In genomic region chr15:20209973-20210372, GRCh38 we compare ENCODE assay signal across 5 cellular contexts.
A peak's percentile ranks its signal among the peaks of the same experiment; 100 is the strongest.
DNase-seq lines count a peak whose midpoint lies in the region; ATAC-seq, FAIRE-seq and TF ChIP-seq lines count a peak whose summit lies in the region.
"Not testable (repeated sequence)": the region's sequence is repeated elsewhere in the genome, so short reads cannot be mapped to it uniquely, and the experiment has no call there.

No MANE protein-coding gene starts in this region.

- ATAC-seq in Right ventricle myocardium inferior (peak; percentile 92), Right ventricle myocardium superior (ENCODE audit: poor library complexity) (peak; percentile 90), left ventricle myocardium superior (peak; percentile 87)
- not testable (repeated sequence) for ATAC-seq in HepG2

- in situ Hi-C loops in HepG2 (cut with HindIII; ENCODE audit: extremely low pct_ligation_motif_present, low pct_unique_long_range_greater_than_20kb) = not testable (repeated sequence)

- POLR2A ChIA-PET in HepG2 (lab: Yijun Ruan, JAX) = not testable (repeated sequence)

- not testable (repeated sequence) for H3K9me3 ChIP-seq in left ventricle myocardium inferior (replicated peaks); HepG2 (ENCODE audit: low read length)

- peak overlapping the region; percentile 16 for H3K27ac ChIP-seq in left ventricle myocardium inferior (replicated peaks)
- H3K27ac ChIP-seq in HepG2 (ENCODE audit: extremely low read length, insufficient read depth, low read length) = not testable (repeated sequence)

- H3K4me2 ChIP-seq in HepG2 (ENCODE audit: low read depth, low read length) = not testable (repeated sequence)

- H3K27me3 ChIP-seq in left ventricle myocardium inferior (ENCODE audit: low read depth) = peaks cover 18% of the 10 kb centered on the region
- not testable (repeated sequence) for H3K27me3 ChIP-seq in HepG2 (ENCODE audit: control insufficient read depth in 1 of 2, insufficient read depth in 2 of 2, low read length in 2 of 2)

- H2AFZ ChIP-seq in HepG2 (ENCODE audit: low read length) = not testable (repeated sequence)

- TF ChIP-seq POLR2A in HepG2 (IDR thresholded peaks at IDR 0.05; ENCODE audit: insufficient read depth in 1 of 2, low read depth in 2 of 2, low read length in 2 of 2) = not testable (repeated sequence)

- TF ChIP-seq RAD21 in HepG2 (CRISPR knock-in tag; IDR thresholded peaks at IDR 0.05) = not testable (repeated sequence)

- DNase-seq in Right ventricle myocardium inferior (ENCODE audit: missing footprints); Right ventricle myocardium superior; left ventricle myocardium inferior; left ventricle myocardium superior; HepG2 (ENCODE audit: low spot score): not testable (repeated sequence)

- not testable (repeated sequence) for H4K20me1 ChIP-seq in HepG2 (ENCODE audit: insufficient read depth, low read length)

- not testable (repeated sequence) for FAIRE-seq in HepG2 (lab: Jason Lieb, UNC)

- not testable (repeated sequence) for TF ChIP-seq CTCF in left ventricle myocardium inferior (IDR thresholded peaks at IDR 0.05; ENCODE audit: borderline replicate concordance); HepG2 (CRISPR knock-in tag; IDR thresholded peaks at IDR 0.05)

- intact Hi-C loops in Right ventricle myocardium inferior (cut with DNase I); Right ventricle myocardium superior (cut with DNase I); left ventricle myocardium inferior (cut with micrococcal nuclease); left ventricle myocardium superior (cut with micrococcal nuclease); HepG2 (cut with micrococcal nuclease; ENCODE audit: unreplicated experiment): not testable (repeated sequence)

- CTCF ChIA-PET in HepG2 (lab: Yijun Ruan, JAX; ENCODE audit: low intra/inter-chr PET ratio, low total read pairs) = not testable (repeated sequence)

- BruUV-seq in HepG2 (replicated peaks; lab: Mats Ljungman, UMichigan) = not testable (repeated sequence)

- not testable (repeated sequence) for H3K79me2 ChIP-seq in HepG2 (ENCODE audit: insufficient read depth, low read length)

- H3K4me1 ChIP-seq in left ventricle myocardium inferior; HepG2 (ENCODE audit: insufficient read depth, low read length): not testable (repeated sequence)

- TF ChIP-seq EP300 in HepG2 (IDR thresholded peaks at IDR 0.05; ENCODE audit: low read depth in 2 of 2, low read length in 2 of 2); HepG2 (CRISPR knock-in tag; IDR thresholded peaks at IDR 0.05; ENCODE audit: borderline replicate concordance): not testable (repeated sequence)

- not testable (repeated sequence) for H3K9ac ChIP-seq in HepG2 (ENCODE audit: insufficient read depth, low read depth, low read length)

- WGBS in HepG2 (ENCODE audit: low lambda C conversion rate) = 4% methylated on average over 1 of the region's 1 CpG

- not testable (repeated sequence) for H3K4me3 ChIP-seq in left ventricle myocardium inferior; HepG2 (replicated peaks in 1 of 3; ENCODE audit: insufficient read depth in 1 of 3, low read depth in 2 of 3, low read length in 3 of 3)

- not testable (repeated sequence) for H3K36me3 ChIP-seq in left ventricle myocardium inferior; HepG2 (replicated peaks in 1 of 2; ENCODE audit: control insufficient read depth in 1 of 2, insufficient read depth in 2 of 2, low read length in 2 of 2)

TF ChIP-seq in HepG2, 621 proteins besides CTCF, POLR2A, EP300 and RAD21:
- TF ChIP-seq ATF7 (IDR thresholded peaks at IDR 0.05) = peak; percentile 37; the same call in 1 of the 2 replicates
- not testable (repeated sequence) for TF ChIP-seq ATF7 (CRISPR knock-in tag; IDR thresholded peaks at IDR 0.05)
